ENCODE assay signal across 8 cellular contexts in genomic region chr16:648786-649589, GRCh38.
A peak's percentile ranks its signal among the peaks of the same experiment; 100 is the strongest.
DNase-seq lines count a peak whose midpoint lies in the region; ATAC-seq and TF ChIP-seq lines count a peak whose summit lies in the region.

Gene WDR90 (plus strand): TSS chr16:649365. CDS start chr16:649417, 52 bp downstream.

- H3K9me2 ChIP-seq in MM.1S (replicated peaks; ENCODE audit: insufficient read depth, low read length): no peaks in the 10 kb centered on the region

- H3K9me3 ChIP-seq in MM.1S (replicated peaks; ENCODE audit: insufficient read depth, low read length): no peaks in the 10 kb centered on the region

- peaks cover 6% of the 10 kb centered on the region for H3K36me3 Mint-ChIP-seq in nephron progenitor cell (ENCODE audit: low read depth)

- peaks cover 3% of the 10 kb centered on the region for H3K27me3 Mint-ChIP-seq in nephron progenitor cell (ENCODE audit: low read depth, poor library complexity)

- no peaks in the 10 kb centered on the region for H4K20me1 ChIP-seq in MM.1S (ENCODE audit: insufficient read depth, low read length)

- peaks cover 22% of the 10 kb centered on the region for H3F3A ChIP-seq in MM.1S (ENCODE audit: insufficient read depth, low read length)

- no peaks in the 10 kb centered on the region for H3K36me3 ChIP-seq in MM.1S (replicated peaks; ENCODE audit: insufficient read depth, low read length)

- H3K4me3 Mint-ChIP-seq in nephron progenitor cell: peak within 1 kb of the TSS; percentile 77

- peak within 1 kb of the TSS; percentile 89 for H3K4me3 ChIP-seq in MM.1S (ENCODE audit: low read length)

- peaks cover 63% of the 10 kb centered on the region for H3K79me2 ChIP-seq in MM.1S (ENCODE audit: low read length)

- peak within 1 kb of the TSS; percentile 64 for H3K27ac Mint-ChIP-seq in nephron progenitor cell

- no peaks in the 10 kb centered on the region for H3K27me3 ChIP-seq in MM.1S (replicated peaks; ENCODE audit: insufficient read depth, low read length)

- peak within 1 kb of the TSS; percentile 81 for H2AFZ ChIP-seq in MM.1S (ENCODE audit: low read length)

- DNase-seq in ELR (ENCODE audit: low read depth) (peak; percentile 92), HCEC 1CT (peak; percentile 91), MM.1S (peak; percentile 97), SIG-M5 (lab: John Stamatoyannopoulos, UW) (peak; percentile 26), fibroblast of the conjunctiva (ENCODE audit: low read depth) (peak; percentile 76), nephron progenitor cell (peak; percentile 93)
- DNase-seq in activated effector memory CD4-positive, alpha-beta T cell treated with anti-CD3 and anti-CD28 coated beads, Interleukin-2, amount 50 U/mL, for 16 hours: peak; percentile 98
- peak; percentile 96 for DNase-seq in stimulated activated naive CD8-positive, alpha-beta T cell treated with anti-CD3 and anti-CD28 coated beads, Interleukin-15, Interleukin-2, amounts not matched to agents 100 U/mL and 50 U/mL, for 24 hours

- peak within 1 kb of the TSS; percentile 83 for H3K27ac ChIP-seq in MM.1S (ENCODE audit: low read length)

- H3K4me1 ChIP-seq in MM.1S (ENCODE audit: low read length): peaks cover 4% of the 10 kb centered on the region; the same call in 1 of the 2 replicates

- peak within 1 kb of the TSS; percentile 99 for H3K4me2 ChIP-seq in MM.1S (ENCODE audit: low read depth, low read length)

- H3K4me1 Mint-ChIP-seq in nephron progenitor cell: peaks cover 32% of the 10 kb centered on the region

- no peaks in the 10 kb centered on the region for H3K9me3 Mint-ChIP-seq in nephron progenitor cell

- peak; percentile 89 for ATAC-seq in stimulated activated naive CD8-positive, alpha-beta T cell treated with anti-CD3 and anti-CD28 coated beads, Interleukin-15, Interleukin-2, amounts not matched to agents 100 U/mL and 50 U/mL, for 24 hours

- no peak for TF ChIP-seq CTCF in MM.1S (IDR thresholded peaks at IDR 0.05; ENCODE audit: low read length)
- no peak for TF ChIP-seq CTCF in nephron progenitor cell (IDR thresholded peaks at IDR 0.05)

- H3K9ac ChIP-seq in MM.1S (ENCODE audit: low read length): peak within 1 kb of the TSS; percentile 97

Comparison
In these comparisons a context has a peak if more than half of its experiments do, and no peak if none do; other contexts are left out.
1. Peak in every context shown above with its lines: DNase-seq, ATAC-seq, H3K4me3 ChIP-seq and H3K27ac ChIP-seq.
2. DNase-seq: peak in every context shown above with its lines; median percentile 98 in activated effector memory CD4-positive, alpha-beta T cell treated with anti-CD3 and anti-CD28 coated beads, Interleukin-2, amount 50 U/mL, for 16 hours; 97 in MM.1S; 96 in stimulated activated naive CD8-positive, alpha-beta T cell treated with anti-CD3 and anti-CD28 coated beads, Interleukin-15, Interleukin-2, amounts not matched to agents 100 U/mL and 50 U/mL, for 24 hours; 93 in nephron progenitor cell; 92 in ELR; 91 in HCEC 1CT; 76 in fibroblast of the conjunctiva; 26 in SIG-M5.